2 cellular contexts compared by ENCODE assay signal in the genomic region with DNA sequence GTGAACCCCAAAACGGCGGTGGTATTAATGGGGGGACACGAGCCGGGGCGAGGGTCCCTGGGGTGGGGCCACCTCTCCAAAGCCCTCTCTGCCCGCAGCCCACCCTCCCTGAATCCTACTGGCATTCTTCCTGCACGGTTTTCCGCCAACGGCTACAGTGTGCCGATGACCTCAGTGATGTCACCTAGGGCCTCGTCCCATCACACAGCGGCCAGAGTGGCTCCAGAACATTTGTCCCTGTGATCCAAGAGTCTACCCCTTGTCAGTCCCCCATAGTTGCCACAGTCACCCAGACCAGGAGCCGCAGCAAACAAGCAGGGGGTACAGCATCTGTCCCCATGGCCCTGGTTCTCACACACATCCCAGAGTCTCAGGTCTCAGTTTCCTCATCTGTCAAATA.
TF ChIP-seq lines count a peak whose summit lies in the region.

No MANE protein-coding gene starts in this region.

TF ChIP-seq in GM12878, 131 proteins besides CTCF, POLR2A, EP300 and RAD21:
- no peak for TF ChIP-seq MYB (IDR thresholded peaks at IDR 0.05; ENCODE audit: borderline replicate concordance, low read depth, low read length)
- TF ChIP-seq, protein P1, sequence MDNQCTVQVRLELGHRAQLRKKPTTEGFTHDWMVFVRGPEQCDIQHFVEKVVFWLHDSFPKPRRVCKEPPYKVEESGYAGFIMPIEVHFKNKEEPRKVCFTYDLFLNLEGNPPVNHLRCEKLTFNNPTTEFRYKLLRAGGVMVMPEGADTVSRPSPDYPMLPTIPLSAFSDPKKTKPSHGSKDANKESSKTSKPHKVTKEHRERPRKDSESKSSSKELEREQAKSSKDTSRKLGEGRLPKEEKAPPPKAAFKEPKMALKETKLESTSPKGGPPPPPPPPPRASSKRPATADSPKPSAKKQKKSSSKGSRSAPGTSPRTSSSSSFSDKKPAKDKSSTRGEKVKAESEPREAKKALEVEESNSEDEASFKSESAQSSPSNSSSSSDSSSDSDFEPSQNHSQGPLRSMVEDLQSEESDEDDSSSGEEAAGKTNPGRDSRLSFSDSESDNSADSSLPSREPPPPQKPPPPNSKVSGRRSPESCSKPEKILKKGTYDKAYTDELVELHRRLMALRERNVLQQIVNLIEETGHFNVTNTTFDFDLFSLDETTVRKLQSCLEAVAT (IDR thresholded peaks at IDR 0.05) = 0 out of 2 replicates have a peak, but pooled peaks have one; percentile 23
TF ChIP-seq in GM12878: peak in this region for 1.

TF ChIP-seq in HEK293T, 16 proteins besides CTCF, POLR2A, EP300 and RAD21:
- TF ChIP-seq HDGF (IDR thresholded peaks at IDR 0.05; ENCODE audit: borderline replicate concordance) = no peak
- TF ChIP-seq ARNT (IDR thresholded peaks at IDR 0.05) = no peak
- no peak for TF ChIP-seq CTBP1 (IDR thresholded peaks at IDR 0.05; ENCODE audit: borderline replicate concordance)
- TF ChIP-seq PKNOX1 (IDR thresholded peaks at IDR 0.05) = no peak
- no peak for TF ChIP-seq BHLHE40 (IDR thresholded peaks at IDR 0.05; ENCODE audit: borderline replicate concordance)
- no peak for TF ChIP-seq FOXM1 (IDR thresholded peaks at IDR 0.05; ENCODE audit: borderline replicate concordance)
- no peak for TF ChIP-seq TARDBP (IDR thresholded peaks at IDR 0.05)
- no peak for TF ChIP-seq ZNF384 (IDR thresholded peaks at IDR 0.05)
- no peak for TF ChIP-seq LEF1 (IDR thresholded peaks at IDR 0.05; ENCODE audit: borderline replicate concordance)
- TF ChIP-seq FOXA1 (IDR thresholded peaks at IDR 0.05) = no peak
